ENCODE assay signal across 8 cellular contexts in the genomic region with DNA sequence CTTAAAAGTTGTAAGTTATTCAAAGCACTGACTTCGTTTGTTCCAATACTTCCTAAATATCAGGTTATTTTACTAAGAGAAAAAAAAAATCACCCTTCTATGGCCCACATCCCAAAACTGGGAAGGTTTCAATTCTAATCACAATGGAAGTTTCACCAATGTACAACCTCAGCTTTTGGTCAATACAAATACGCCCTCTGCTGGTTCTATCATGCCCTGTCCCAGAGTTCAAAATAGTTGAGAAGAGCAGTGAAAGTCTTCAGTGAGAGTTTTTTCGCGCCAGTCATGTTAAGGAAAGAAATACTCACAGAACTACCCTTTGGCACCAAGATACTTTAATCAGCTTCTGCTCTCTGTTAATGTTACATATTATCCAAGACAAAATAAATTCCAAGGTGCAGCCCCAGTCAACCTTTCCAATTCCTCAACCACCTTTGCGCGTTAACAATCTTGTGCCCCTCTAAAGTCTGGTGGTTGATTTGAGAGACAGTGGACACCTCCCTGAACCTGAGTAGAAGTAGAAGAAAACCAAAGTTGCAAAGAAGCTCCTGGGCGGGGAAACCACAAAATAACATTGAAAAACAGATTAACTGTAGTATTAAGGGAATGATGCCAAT. TPM values are rescaled to one million over a fixed set of nuclear protein-coding genes. Genes with fewer than 3 reads are reported as not detected.
DNase-seq lines count a peak whose midpoint lies in the region; ATAC-seq, FAIRE-seq and TF ChIP-seq lines count a peak whose summit lies in the region.

No MANE protein-coding gene starts in this region.

- H2AFZ ChIP-seq in KMS-11 (ENCODE audit: low read depth) = no peak overlapping the region

- TF ChIP-seq CTCF in KMS-11 (conservative IDR thresholded peaks at IDR 0.05; ENCODE audit: low read depth, low read length) (peak; percentile 83), gastroesophageal sphincter (IDR thresholded peaks at IDR 0.05) (peak; percentile 69 to 88 (median 87)), pancreas (IDR thresholded peaks at IDR 0.05) (peak; percentile 53 to 72 (median 65))

- H3K36me3 ChIP-seq in KMS-11 (ENCODE audit: insufficient read depth) = no peaks in the 10 kb centered on the region
- no peaks in the 10 kb centered on the region for H3K36me3 ChIP-seq in gastroesophageal sphincter
- H3K36me3 ChIP-seq in pancreas = no peaks in the 10 kb centered on the region

- H3K9me3 ChIP-seq in gastroesophageal sphincter = no peaks in the 10 kb centered on the region
- no peaks in the 10 kb centered on the region for H3K9me3 ChIP-seq in pancreas

- H3K79me2 ChIP-seq in KMS-11 (ENCODE audit: insufficient read depth, low read depth) = no peaks in the 10 kb centered on the region

- WGBS in gastroesophageal sphincter (ENCODE audit: low coverage in 1 of 2), 2 donors = 33 to 35% methylated on average over 6 of the region's 7 CpGs
- WGBS in pancreas, 2 donors = 35 to 40% methylated on average over 7 of the region's 7 CpGs

- TF ChIP-seq EP300 in gastroesophageal sphincter (IDR thresholded peaks at IDR 0.05) = no peak

- intact Hi-C loops in pancreas (cut with DNase I) = loop anchor here in 2 of 3 donors (5.0 kb wide), 2 partner anchors 316 to 321 kb away; no protein-coding TSS in a partner anchor

- H3K27ac ChIP-seq in KMS-11 = no peak overlapping the region
- no peak overlapping the region for H3K27ac ChIP-seq in gastroesophageal sphincter
- H3K27ac ChIP-seq in pancreas = no peak overlapping the region

- H3K4me1 ChIP-seq in KMS-11 (ENCODE audit: low read depth, poor library complexity, severe bottlenecking) (peaks cover 2% of the 10 kb centered on the region), gastroesophageal sphincter (no peaks in the 10 kb centered on the region), pancreas (no peaks in the 10 kb centered on the region)

- no peak overlapping the region for H3K4me2 ChIP-seq in KMS-11

- ATAC-seq in gastroesophageal sphincter (peak; percentile 58), pancreas (peak; percentile 53 to 93 (median 86)), HG03457 (IDR thresholded peaks at IDR 0.05; ENCODE audit: unreplicated experiment) (no peak), GM21390 (IDR thresholded peaks at IDR 0.05; ENCODE audit: unreplicated experiment) (no peak)

- DNase-seq in EL = peak; percentile 74
- DNase-seq in RKO (ENCODE audit: low spot score) = peak; percentile 65
- peak; percentile 10 for DNase-seq in activated effector memory CD4-positive, alpha-beta T cell treated with Interleukin-2 at 50 U/mL for 16 hours
- peak in 3 of 6 donors; percentile 26 to 59 (median 27) for DNase-seq in pancreas

- no peak for TF ChIP-seq POLR2A in gastroesophageal sphincter (IDR thresholded peaks at IDR 0.05)

- H3K9ac ChIP-seq in KMS-11 = no peak overlapping the region

- no peaks in the 10 kb centered on the region for H4K20me1 ChIP-seq in KMS-11 (ENCODE audit: insufficient read depth)

- H3K4me3 ChIP-seq in KMS-11 (IDR thresholded peaks at IDR 0.05; ENCODE audit: insufficient read depth, low read depth, low read length) (no peak overlapping the region), gastroesophageal sphincter (no peak overlapping the region), pancreas (no peak overlapping the region)

- no peaks in the 10 kb centered on the region for H3K27me3 ChIP-seq in KMS-11 (ENCODE audit: insufficient read depth, low read depth)
- H3K27me3 ChIP-seq in gastroesophageal sphincter = no peaks in the 10 kb centered on the region
- peaks cover 0 to 4% (median 0%) of the 10 kb centered on the region in 4 donors for H3K27me3 ChIP-seq in pancreas

- FAIRE-seq in pancreas (lab: Jason Lieb, UNC) = peak; percentile 90

RNA-seq across cellular contexts. Expression of a gene that starts 59.9 kb away (rescaled TPM):
- total RNA-seq in gastroesophageal sphincter = 10 to 100 TPM; 54.9 to 94.9 (median 76.0) TPM
- 10 to 100 TPM; 20.4 to 43.8 (median 27.7) TPM for total RNA-seq in pancreas
- 10 to 100 TPM; 45.2 to 62.3 TPM for polyA plus RNA-seq in pancreas

Comparison
In these comparisons a context has a peak if more than half of its experiments do, and no peak if none do; other contexts are left out.
1. ATAC-seq: peak in gastroesophageal sphincter (single experiment) and pancreas (4 of 4); none in HG03457 (single experiment) and GM21390 (single experiment).
2. Peak in every context shown above with its lines, with median percentiles within 50 percentile points of each other: CTCF ChIP-seq.